Comparison of ENCODE assay signal across 13 cellular contexts in the genomic region with DNA sequence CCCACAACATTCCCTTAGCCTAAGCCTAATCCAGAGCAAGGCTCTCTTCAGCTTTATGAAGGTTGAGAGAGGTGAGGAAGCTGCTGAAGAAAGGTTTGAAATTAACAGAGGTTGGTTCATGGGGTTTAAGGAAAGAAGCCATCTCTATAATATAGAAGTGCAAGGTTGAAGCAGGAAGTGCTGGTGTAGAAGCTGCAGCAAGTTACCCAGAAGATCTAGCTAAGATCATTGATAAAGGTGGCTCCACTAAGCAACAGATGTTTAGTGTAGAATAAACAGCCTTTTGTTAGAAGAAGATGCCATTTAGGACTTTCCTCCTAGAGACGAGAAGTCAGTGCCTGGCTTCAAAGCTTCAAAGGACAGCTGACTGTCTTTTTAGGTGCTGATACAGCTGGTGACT.
"Had no signal": no experiment of that assay in that cellular context is flagged by ENCODE, and none has a peak within 500 bp of the region (broad histone marks: within the 10 kb centered on the region; RNA-seq: fewer than 3 reads in every experiment).

No MANE protein-coding gene starts in this region.

- H3K4me3 Mint-ChIP-seq: activated B cell treated with CpG ODN at 0.5 μM for 24 hours; activated naive CD4-positive, alpha-beta T cell treated with anti-CD3 and anti-CD28 coated beads, Interleukin-2, amount 50 U/mL, for 24 hours; brain had no signal

- H3K27ac ChIP-seq: epithelial cell of prostate, gastroesophageal sphincter, hepatocyte, neutrophil, SJCRH30, skin epidermis, transverse colon had no signal

- H3K27ac Mint-ChIP-seq: activated B cell treated with CpG ODN at 0.5 μM for 24 hours had no signal

- H3K4me1 Mint-ChIP-seq: activated B cell treated with CpG ODN at 0.5 μM for 24 hours, brain had no signal

- H3K27me3 Mint-ChIP-seq: activated B cell treated with CpG ODN at 0.5 μM for 24 hours; activated naive CD4-positive, alpha-beta T cell treated with anti-CD3 and anti-CD28 coated beads, Interleukin-2, amount 50 U/mL, for 24 hours; brain had no signal

- H3K9me3 Mint-ChIP-seq: activated B cell treated with CpG ODN at 0.5 μM for 24 hours; activated naive CD4-positive, alpha-beta T cell treated with anti-CD3 and anti-CD28 coated beads, Interleukin-2, amount 50 U/mL, for 24 hours; brain had no signal

- H3K4me3 ChIP-seq: gastroesophageal sphincter, hepatocyte, SJCRH30, skin epidermis, transverse colon had no signal

- H3K9me3 ChIP-seq: gastroesophageal sphincter, neutrophil, SJCRH30, transverse colon had no signal

- ATAC-seq: gastroesophageal sphincter had no signal

- H3K4me1 ChIP-seq: gastroesophageal sphincter, transverse colon had no signal

- H3K27me3 ChIP-seq: gastroesophageal sphincter, hepatocyte, neutrophil, SJCRH30, transverse colon had no signal

- DNase-seq: activated B cell treated with CpG ODN at 0.5 μM for 24 hours; amniotic stem cell; effector memory CD4-positive, alpha-beta T cell; posterior cingulate gyrus; transverse colon had no signal
